In the genomic region with DNA sequence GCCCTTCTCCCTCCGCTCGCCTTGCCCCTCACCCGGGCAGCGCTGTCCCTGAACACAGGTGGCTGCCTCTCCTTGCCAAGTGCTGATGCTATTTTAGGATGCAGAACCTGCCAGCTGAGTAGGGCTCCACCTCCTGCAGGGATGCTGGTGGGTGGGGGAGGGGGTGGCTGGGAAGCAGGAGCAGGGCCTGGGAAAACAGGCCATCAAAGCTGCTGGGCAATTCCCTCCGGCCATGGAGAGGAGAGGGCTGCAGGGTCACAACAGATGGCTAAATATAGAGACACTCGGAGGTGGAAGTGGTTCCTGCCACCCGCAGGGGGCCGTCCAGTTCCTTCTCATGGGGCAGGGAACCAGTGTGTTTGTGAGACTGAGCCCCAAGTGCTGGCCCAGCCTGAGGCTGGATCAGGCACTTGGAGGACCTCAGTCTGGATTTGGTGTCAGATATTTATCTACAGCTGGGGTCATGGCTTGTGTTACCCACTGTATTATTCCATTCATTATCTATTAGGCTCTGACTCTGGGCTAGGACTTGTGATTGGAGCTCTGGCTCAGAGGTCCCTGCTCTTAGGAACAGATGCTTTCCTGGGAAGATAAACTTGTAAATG, we compare ENCODE assay signal across 8 cellular contexts. TPM values are rescaled to one million over a fixed set of nuclear protein-coding genes. Genes with fewer than 3 reads are reported as not detected.
DNase-seq lines count a peak whose midpoint lies in the region; ATAC-seq, FAIRE-seq and TF ChIP-seq lines count a peak whose summit lies in the region.

No MANE protein-coding gene starts in this region.

- no peak for FAIRE-seq in HTR-8/SVneo (lab: Jason Lieb, UNC)

- peak; percentile 69 for DNase-seq in H7
- DNase-seq in cardiac muscle cell (ENCODE audit: low read depth in 1 of 2, low spot score in 1 of 2): peak in 1 of 2 donors; percentile 94
- peak; percentile 59 for DNase-seq in sciatic nerve (ENCODE audit: low spot score)
- no peak for DNase-seq in HTR-8/SVneo (ENCODE audit: insufficient read length, low spot score)
- no peak for DNase-seq in superior temporal gyrus (ENCODE audit: extremely low spot score)

- H3K79me2 ChIP-seq in OCI-LY3 (ENCODE audit: low read length): no peaks in the 10 kb centered on the region

- H3K4me1 ChIP-seq in OCI-LY3 (ENCODE audit: low read length) (peaks cover 23% of the 10 kb centered on the region), cardiac muscle cell (ENCODE audit: low read depth) (peaks cover 30% of the 10 kb centered on the region)

- ATAC-seq in sciatic nerve (no peak), HG03571 (IDR thresholded peaks at IDR 0.05; ENCODE audit: unreplicated experiment) (no peak), GM19397 (IDR thresholded peaks at IDR 0.05; ENCODE audit: unreplicated experiment) (no peak)

- H3K4me3 ChIP-seq in H7 (ENCODE audit: insufficient read depth, low read depth, low read length): no peak overlapping the region
- no peak overlapping the region for H3K4me3 ChIP-seq in OCI-LY3 (ENCODE audit: low read length)
- no peak overlapping the region for H3K4me3 ChIP-seq in cardiac muscle cell

- H3K4me2 ChIP-seq in OCI-LY3 (ENCODE audit: low read length): no peak overlapping the region

- H3K9ac ChIP-seq in OCI-LY3 (ENCODE audit: low read length): no peak overlapping the region

- no peaks in the 10 kb centered on the region for H4K20me1 ChIP-seq in OCI-LY3 (ENCODE audit: insufficient read depth, low read length)

- peak; percentile 64 for TF ChIP-seq CTCF in OCI-LY3 (IDR thresholded peaks at IDR 0.05; ENCODE audit: low read depth, low read length)
- TF ChIP-seq CTCF in cardiac muscle cell (IDR thresholded peaks at IDR 0.05; ENCODE audit: low read depth, low read length): no peak

- H3K27me3 ChIP-seq in H7 (ENCODE audit: control insufficient read depth, insufficient read depth, low read length) (no peaks in the 10 kb centered on the region), OCI-LY3 (ENCODE audit: low read depth, low read length) (peaks cover 26% of the 10 kb centered on the region), cardiac muscle cell (no peaks in the 10 kb centered on the region)

- H3K36me3 ChIP-seq in H7 (replicated peaks; ENCODE audit: control insufficient read depth, insufficient read depth, low read length) (no peaks in the 10 kb centered on the region), OCI-LY3 (replicated peaks; ENCODE audit: low read depth, low read length) (no peaks in the 10 kb centered on the region), cardiac muscle cell (no peaks in the 10 kb centered on the region)

- no peak overlapping the region for H2AFZ ChIP-seq in OCI-LY3 (ENCODE audit: low read depth, low read length)

- no peaks in the 10 kb centered on the region for H3K9me3 ChIP-seq in OCI-LY3 (ENCODE audit: insufficient read depth, low read length)
- no peaks in the 10 kb centered on the region for H3K9me3 ChIP-seq in cardiac muscle cell (ENCODE audit: low read depth)

- intact Hi-C loops in sciatic nerve (cut with DNase I): no loop called here

- H3K27ac ChIP-seq in OCI-LY3 (ENCODE audit: low read length) (no peak overlapping the region), cardiac muscle cell (peak overlapping the region; percentile 84)

RNA-seq across cellular contexts. Expression of a gene that starts 59.6 kb away (rescaled TPM):
- 0.63 and 0.94 TPM in 2 replicates for total RNA-seq in H7 (2014; rRNA removed; shearing (Covaris generic))
- 15.9 and 21.8 TPM in 2 replicates for total RNA-seq in cardiac muscle cell
- 6.3 and 18.8 TPM in 2 replicates for polyA plus RNA-seq in cardiac muscle cell
- total RNA-seq in sciatic nerve: 192 TPM

Comparison
In these comparisons a context has a peak if more than half of its experiments do, and no peak if none do; other contexts are left out.
1. DNase-seq: peak in H7 (single experiment) and sciatic nerve (single experiment); none in HTR-8/SVneo (single experiment) and superior temporal gyrus (single experiment).